20 cellular contexts compared by ENCODE assay signal in genomic region chr1:22637952-22638445, GRCh38. TPM values are rescaled to one million over a fixed set of nuclear protein-coding genes. Genes with fewer than 3 reads are reported as not detected.
"Had no signal": no experiment of that assay in that cellular context is flagged by ENCODE, and none has a peak within 500 bp of the region (broad histone marks: within the 10 kb centered on the region; RNA-seq: fewer than 3 reads in every experiment).

No MANE protein-coding gene starts in this region.

- H3K9me3 ChIP-seq: body of pancreas, gastrocnemius medialis, neutrophil, testis had no signal

- ATAC-seq: body of pancreas; gastrocnemius medialis; natural killer cell treated with Interleukin-12 subunit alpha and Interleukin-12 subunit beta and Interleukin-15 and Interleukin-18, amount 100 ng/mL, for 72 hours had no signal

- DNase-seq: activated CD4-positive, alpha-beta T cell treated with anti-CD3 and anti-CD28 coated beads, Interleukin-2, amount 50 U/mL, for 4 hours; activated naive CD8-positive, alpha-beta T cell treated with anti-CD3 and anti-CD28 coated beads for 36 hours; body of pancreas; caudate nucleus; erythroblast; gastrocnemius medialis; head of caudate nucleus; stimulated activated CD4-positive, alpha-beta T cell treated with anti-CD3 and anti-CD28 coated beads, Interleukin-12 subunit alpha, Interleukin-12 subunit beta, amount 100 ng/mL, for 4 hours; stimulated activated CD4-positive, alpha-beta T cell treated with anti-CD3 and anti-CD28 coated beads, Interleukin-1b, Interleukin-23, amount 100 ng/mL, for 48 hours; stimulated activated CD8-positive, alpha-beta memory T cell treated with anti-CD3 and anti-CD28 coated beads, Interleukin-4, amount 100 ng/mL, for 48 hours; stimulated activated naive CD4-positive, alpha-beta T cell treated with Interleukin-2 at 50 U/mL for 16 hours; SW 1271; T-helper 2 cell; testis had no signal

- FAIRE-seq: endometrium, TTC549 had no signal

- H3K4me3 Mint-ChIP-seq: activated naive CD8-positive, alpha-beta T cell treated with anti-CD3 and anti-CD28 coated beads for 36 hours; natural killer cell treated with Interleukin-12 subunit alpha and Interleukin-12 subunit beta and Interleukin-15 and Interleukin-18, amount 100 ng/mL, for 72 hours had no signal

- H3K79me2 ChIP-seq: parathyroid adenoma had no signal

- H3K27ac Mint-ChIP-seq: activated naive CD8-positive, alpha-beta T cell treated with anti-CD3 and anti-CD28 coated beads for 36 hours; natural killer cell treated with Interleukin-12 subunit alpha and Interleukin-12 subunit beta and Interleukin-15 and Interleukin-18, amount 100 ng/mL, for 72 hours had no signal

- H3K4me1 Mint-ChIP-seq: activated naive CD8-positive, alpha-beta T cell treated with anti-CD3 and anti-CD28 coated beads for 36 hours had no signal

- H3K9me3 Mint-ChIP-seq: activated naive CD8-positive, alpha-beta T cell treated with anti-CD3 and anti-CD28 coated beads for 36 hours; natural killer cell treated with Interleukin-12 subunit alpha and Interleukin-12 subunit beta and Interleukin-15 and Interleukin-18, amount 100 ng/mL, for 72 hours had no signal

- H3K27me3 ChIP-seq: body of pancreas, testis had no signal

- H3K36me3 ChIP-seq: gastrocnemius medialis, neutrophil had no signal

- H3K36me3 Mint-ChIP-seq: activated naive CD8-positive, alpha-beta T cell treated with anti-CD3 and anti-CD28 coated beads for 36 hours; natural killer cell treated with Interleukin-12 subunit alpha and Interleukin-12 subunit beta and Interleukin-15 and Interleukin-18, amount 100 ng/mL, for 72 hours had no signal

- H3K9ac ChIP-seq: parathyroid adenoma had no signal

- H2AFZ ChIP-seq: parathyroid adenoma had no signal

- H3K4me1 ChIP-seq: parathyroid adenoma, testis had no signal

- H3K27ac ChIP-seq: body of pancreas, gastrocnemius medialis, neutrophil, parathyroid adenoma, testis had no signal

- H3K4me3 ChIP-seq: body of pancreas, testis had no signal

RNA-seq across cellular contexts. Expression of gene C1QA, which starts 1.6 kb away (rescaled TPM):
- total RNA-seq: activated CD8-positive, alpha-beta memory T cell treated with anti-CD3 and anti-CD28 coated beads for 36 hours; activated naive CD8-positive, alpha-beta T cell treated with anti-CD3 and anti-CD28 coated beads for 36 hours; natural killer cell treated with Interleukin-12 subunit alpha and Interleukin-12 subunit beta and Interleukin-15 and Interleukin-18, amount 100 ng/mL, for 72 hours had no signal

RNA-seq across cellular contexts. Expression of gene C1QC, which starts 5.4 kb away (rescaled TPM):
- total RNA-seq: activated CD8-positive, alpha-beta memory T cell treated with anti-CD3 and anti-CD28 coated beads for 36 hours; activated naive CD8-positive, alpha-beta T cell treated with anti-CD3 and anti-CD28 coated beads for 36 hours; natural killer cell treated with Interleukin-12 subunit alpha and Interleukin-12 subunit beta and Interleukin-15 and Interleukin-18, amount 100 ng/mL, for 72 hours had no signal

RNA-seq across cellular contexts. Expression of gene C1QB, which starts 15.0 kb away (rescaled TPM):
- total RNA-seq: activated CD8-positive, alpha-beta memory T cell treated with anti-CD3 and anti-CD28 coated beads for 36 hours; activated naive CD8-positive, alpha-beta T cell treated with anti-CD3 and anti-CD28 coated beads for 36 hours; natural killer cell treated with Interleukin-12 subunit alpha and Interleukin-12 subunit beta and Interleukin-15 and Interleukin-18, amount 100 ng/mL, for 72 hours had no signal
